ENCODE assay signal across 21 cellular contexts in genomic region chr22:29352778-29353177, GRCh38. TPM values are rescaled to one million over a fixed set of nuclear protein-coding genes. Genes with fewer than 3 reads are reported as not detected.
DNase-seq lines count a peak whose midpoint lies in the region; ATAC-seq and TF ChIP-seq lines count a peak whose summit lies in the region.
"Had no signal": no experiment of that assay in that cellular context is flagged by ENCODE, and none has a peak within 500 bp of the region (broad histone marks: within the 10 kb centered on the region; RNA-seq: fewer than 3 reads in every experiment).

No MANE protein-coding gene starts in this region.

- TF ChIP-seq CTCF in WERI-Rb-1 (IDR thresholded peaks at IDR 0.05; ENCODE audit: low read depth, low read length) = no peak

- H3K27ac ChIP-seq in WERI-Rb-1 (peak overlapping the region; percentile 71), substantia nigra (ENCODE audit: low read depth, low read length, poor library complexity, severe bottlenecking) (peak overlapping the region; percentile 5), mesendoderm (ENCODE audit: low read depth, low read length) (no peak overlapping the region)
- H3K27ac ChIP-seq: HL-60 had no signal

- no peak overlapping the region for H3K4me3 ChIP-seq in WERI-Rb-1 (ENCODE audit: low read depth, low read length)
- H3K4me3 ChIP-seq in mesendoderm (ENCODE audit: low read length) = no peak overlapping the region
- H3K4me3 ChIP-seq: K562 had no signal

- no peak overlapping the region for H2AK5ac ChIP-seq in mesendoderm (ENCODE audit: low read length)

- ATAC-seq in HG02759 (IDR thresholded peaks at IDR 0.05; ENCODE audit: unreplicated experiment) = no peak
- ATAC-seq: HepG2, K562 had no signal

- H2BK120ac ChIP-seq in mesendoderm (ENCODE audit: low read depth, low read length) = no peak overlapping the region

- H3K9me3 ChIP-seq in WERI-Rb-1 (ENCODE audit: severe bottlenecking) = no peaks in the 10 kb centered on the region

- H3K4me2 ChIP-seq in mesendoderm (ENCODE audit: low read length) = no peak overlapping the region

- H3K79me1 ChIP-seq in mesendoderm (ENCODE audit: low read length) = no peaks in the 10 kb centered on the region

- no peaks in the 10 kb centered on the region for H3K4me1 ChIP-seq in mesendoderm (ENCODE audit: control insufficient read depth, low read depth, low read length)

- H2BK15ac ChIP-seq in mesendoderm (replicated peaks; ENCODE audit: low read depth) = no peak overlapping the region

- no peak overlapping the region for H3K56ac ChIP-seq in mesendoderm (ENCODE audit: low read length)

- DNase-seq in WERI-Rb-1 = no peak
- DNase-seq in head of caudate nucleus = peak in 29 of 42 donors; percentile 33 to 86 (median 66)
- peak; percentile 81 for DNase-seq in pons (ENCODE audit: low spot score)
- peak in 3 of 49 donors; percentile 20 to 23 (median 22) for DNase-seq in substantia nigra (lab: John Stamatoyannopoulos, UW)
- no peak for DNase-seq in RKO (ENCODE audit: low spot score)
- no peak for DNase-seq in mesendoderm
- DNase-seq: DMS79 treated with DMSO at 0.1 percent for 48 hours, H9, HFFc6, MM.1S, NCI-H1048, NCI-H1417 treated with DMSO at 0.1 percent for 48 hours, NCI-H187, NCI-H446 treated with DMSO at 0.1 percent for 48 hours, NCI-H526 treated with DMSO at 0.1 percent for 48 hours, Right ventricle myocardium superior had no signal

- H4K5ac ChIP-seq in mesendoderm (ENCODE audit: low read length) = no peak overlapping the region

- no peak overlapping the region for H4K8ac ChIP-seq in mesendoderm (ENCODE audit: low read depth, low read length)

- intact Hi-C loops in head of caudate nucleus (cut with DNase I) = no loop called here

- no CpG with 5 or more reads among the region's 9 CpGs for WGBS in mesendoderm (ENCODE audit: extremely low coverage, insufficient coverage, low lambda C conversion rate)

- H3K23ac ChIP-seq in mesendoderm (ENCODE audit: low read length) = no peak overlapping the region

- H3K4ac ChIP-seq in mesendoderm (ENCODE audit: low read depth, low read length) = no peak overlapping the region

- no peak overlapping the region for H2BK5ac ChIP-seq in mesendoderm (ENCODE audit: low read length)

- no peak overlapping the region for H3K9ac ChIP-seq in mesendoderm (ENCODE audit: low read length)

- H3K27me3 ChIP-seq in WERI-Rb-1 (ENCODE audit: insufficient read depth, low read depth, severe bottlenecking) = no peaks in the 10 kb centered on the region
- H3K27me3 ChIP-seq in mesendoderm (ENCODE audit: insufficient read depth, low read length, poor library complexity) = no peaks in the 10 kb centered on the region

- H3K18ac ChIP-seq in mesendoderm (ENCODE audit: low read length) = no peak overlapping the region

- H3K79me2 ChIP-seq in mesendoderm (ENCODE audit: control insufficient read depth, insufficient read depth, low read length) = no peaks in the 10 kb centered on the region

- H3K36me3 ChIP-seq in WERI-Rb-1 (peaks cover 77% of the 10 kb centered on the region), mesendoderm (ENCODE audit: control insufficient read depth, insufficient read depth, low read length) (peaks cover 22% of the 10 kb centered on the region)

RNA-seq across cellular contexts. Expression of gene AP1B1, which starts 35.6 kb away (rescaled TPM):
- polyA plus RNA-seq in mesendoderm (2013, experiment 1 of 2) = 39.0 TPM
- 39.3 TPM for polyA plus RNA-seq in mesendoderm (2013, experiment 2 of 2)

RNA-seq across cellular contexts. Expression of gene RASL10A, which starts 37.3 kb away (rescaled TPM):
- 1.3 TPM for polyA plus RNA-seq in mesendoderm (2013, experiment 1 of 2)
- 1.5 TPM for polyA plus RNA-seq in mesendoderm (2013, experiment 2 of 2)
- polyA plus RNA-seq: AG04450 had no signal

RNA-seq across cellular contexts. Expression of gene GAS2L1, which starts 46.3 kb away (rescaled TPM):
- 12.6 TPM for polyA plus RNA-seq in mesendoderm (2013, experiment 1 of 2)
- polyA plus RNA-seq in mesendoderm (2013, experiment 2 of 2) = 12.0 TPM

Comparison
In these comparisons a context has a peak if more than half of its experiments do, and no peak if none do; other contexts are left out.
1. DNase-seq: peak in head of caudate nucleus (29 of 42) and pons (single experiment); none in WERI-Rb-1 (single experiment), RKO (single experiment) and mesendoderm (single experiment).